In the genomic region with DNA sequence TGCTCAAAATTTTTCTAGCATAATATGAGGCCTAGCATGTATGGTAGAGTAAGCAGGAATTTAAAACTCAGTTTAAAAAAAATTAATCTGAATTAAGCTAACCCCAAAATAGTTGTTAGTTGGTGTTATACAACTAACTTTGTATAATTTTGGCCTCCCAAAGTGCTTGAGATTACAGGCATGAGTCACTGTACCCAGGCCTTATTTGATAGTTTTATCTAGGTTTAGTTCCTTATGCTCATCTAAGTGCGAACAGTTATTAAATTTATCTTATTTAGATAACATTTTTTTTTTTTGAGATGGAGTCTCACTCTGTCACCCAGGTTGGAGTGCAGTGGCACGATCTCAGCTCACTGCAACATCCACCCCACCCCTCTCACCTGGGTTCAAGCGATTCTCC, we compare ENCODE assay signal across 2 cellular contexts.
TF ChIP-seq lines count a peak whose summit lies in the region.

No MANE protein-coding gene starts in this region.

TF ChIP-seq in HCT116, 20 proteins besides CTCF, POLR2A, EP300 and RAD21:
- no peak for TF ChIP-seq TCF7L2 (IDR thresholded peaks at IDR 0.05; ENCODE audit: borderline replicate concordance, extremely low read depth, insufficient read depth, insufficient read length)
- no peak for TF ChIP-seq EZH2phosphoT487 (IDR thresholded peaks at IDR 0.05; ENCODE audit: borderline replicate concordance)
- no peak for TF ChIP-seq EZH2 (IDR thresholded peaks at IDR 0.05)

TF ChIP-seq in K562, 482 proteins besides CTCF, POLR2A, EP300 and RAD21:
- TF ChIP-seq CBFA2T3 (IDR thresholded peaks at IDR 0.05), result 0 out of 2 replicates have a peak, but pooled peaks have one; percentile 9
- TF ChIP-seq FOSL1 (tag; conservative IDR thresholded peaks at IDR 0.05), result 0 out of 2 replicates have a peak, but pooled peaks have one; percentile 34
- TF ChIP-seq, protein P1, sequence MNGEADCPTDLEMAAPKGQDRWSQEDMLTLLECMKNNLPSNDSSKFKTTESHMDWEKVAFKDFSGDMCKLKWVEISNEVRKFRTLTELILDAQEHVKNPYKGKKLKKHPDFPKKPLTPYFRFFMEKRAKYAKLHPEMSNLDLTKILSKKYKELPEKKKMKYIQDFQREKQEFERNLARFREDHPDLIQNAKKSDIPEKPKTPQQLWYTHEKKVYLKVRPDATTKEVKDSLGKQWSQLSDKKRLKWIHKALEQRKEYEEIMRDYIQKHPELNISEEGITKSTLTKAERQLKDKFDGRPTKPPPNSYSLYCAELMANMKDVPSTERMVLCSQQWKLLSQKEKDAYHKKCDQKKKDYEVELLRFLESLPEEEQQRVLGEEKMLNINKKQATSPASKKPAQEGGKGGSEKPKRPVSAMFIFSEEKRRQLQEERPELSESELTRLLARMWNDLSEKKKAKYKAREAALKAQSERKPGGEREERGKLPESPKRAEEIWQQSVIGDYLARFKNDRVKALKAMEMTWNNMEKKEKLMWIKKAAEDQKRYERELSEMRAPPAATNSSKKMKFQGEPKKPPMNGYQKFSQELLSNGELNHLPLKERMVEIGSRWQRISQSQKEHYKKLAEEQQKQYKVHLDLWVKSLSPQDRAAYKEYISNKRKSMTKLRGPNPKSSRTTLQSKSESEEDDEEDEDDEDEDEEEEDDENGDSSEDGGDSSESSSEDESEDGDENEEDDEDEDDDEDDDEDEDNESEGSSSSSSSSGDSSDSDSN (IDR thresholded peaks at IDR 0.05; ENCODE audit: borderline replicate concordance in 1 of 2, low read depth in 2 of 2, low read length in 2 of 2), result no peak
- TF ChIP-seq FOXM1 (IDR thresholded peaks at IDR 0.05; ENCODE audit: low read depth), result no peak
- TF ChIP-seq FOXM1 (CRISPR knock-in tag; IDR thresholded peaks at IDR 0.05; ENCODE audit: low read depth), result no peak
